ENCODE assay signal across 2 cellular contexts in the genomic region with DNA sequence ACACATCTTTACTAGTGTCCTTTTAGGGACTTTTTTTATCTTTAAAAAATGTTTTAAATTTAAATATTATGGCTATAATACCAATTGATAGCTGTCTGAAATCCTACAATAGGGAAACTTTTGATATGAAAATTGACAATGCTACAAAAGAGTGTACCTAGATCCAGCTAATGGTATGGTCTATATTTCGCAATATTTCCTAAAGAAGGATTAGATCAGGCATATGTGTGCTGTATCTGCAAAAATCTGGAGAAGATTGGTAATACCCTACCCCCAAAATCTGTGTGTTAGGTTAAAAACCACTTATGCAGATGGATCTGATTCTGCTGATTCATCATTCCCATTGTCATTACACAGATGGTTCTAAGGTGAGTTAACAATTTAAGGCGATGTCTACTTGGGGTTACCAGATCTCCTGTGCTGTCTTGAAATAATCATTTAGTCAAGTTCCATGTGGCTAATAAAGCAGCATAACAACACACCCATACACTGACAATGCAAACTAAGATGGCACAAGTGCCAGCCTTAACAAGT.
TF ChIP-seq lines count a peak whose summit lies in the region.

No MANE protein-coding gene starts in this region.

TF ChIP-seq in IMR-90, 13 proteins besides CTCF, POLR2A, EP300 and RAD21 (continued from another document):
- peak; percentile 90 for TF ChIP-seq CEBPB (IDR thresholded peaks at IDR 0.05; ENCODE audit: low read depth, low read length)
- TF ChIP-seq, protein P1, sequence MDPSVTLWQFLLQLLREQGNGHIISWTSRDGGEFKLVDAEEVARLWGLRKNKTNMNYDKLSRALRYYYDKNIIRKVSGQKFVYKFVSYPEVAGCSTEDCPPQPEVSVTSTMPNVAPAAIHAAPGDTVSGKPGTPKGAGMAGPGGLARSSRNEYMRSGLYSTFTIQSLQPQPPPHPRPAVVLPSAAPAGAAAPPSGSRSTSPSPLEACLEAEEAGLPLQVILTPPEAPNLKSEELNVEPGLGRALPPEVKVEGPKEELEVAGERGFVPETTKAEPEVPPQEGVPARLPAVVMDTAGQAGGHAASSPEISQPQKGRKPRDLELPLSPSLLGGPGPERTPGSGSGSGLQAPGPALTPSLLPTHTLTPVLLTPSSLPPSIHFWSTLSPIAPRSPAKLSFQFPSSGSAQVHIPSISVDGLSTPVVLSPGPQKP (IDR thresholded peaks at IDR 0.05; ENCODE audit: borderline replicate concordance, low read depth, low read length): no peak
- peak; percentile 88 for TF ChIP-seq MAFK (IDR thresholded peaks at IDR 0.05; ENCODE audit: low read depth, low read length)

TF ChIP-seq in K562, 482 proteins besides CTCF, POLR2A, EP300 and RAD21 (continued from another document):
- TF ChIP-seq CEBPG (CRISPR knock-in tag; IDR thresholded peaks at IDR 0.05): no peak
- peak in 1 of 2 experiments; percentile 60; a peak in 2 of 4 replicates for TF ChIP-seq CEBPG (tag; conservative IDR thresholded peaks at IDR 0.05 in 1 of 2, IDR thresholded peaks at IDR 0.05 in 1 of 2)
- peak; percentile 49; the same call in 1 of the 2 replicates for TF ChIP-seq MAFF (IDR thresholded peaks at IDR 0.05; ENCODE audit: low read length)
- no peak for TF ChIP-seq ZKSCAN8 (CRISPR knock-in tag; IDR thresholded peaks at IDR 0.05)
